Comparison of ENCODE assay signal across 7 cellular contexts in genomic region chr22:39375646-39376045, GRCh38.
"Had no signal": no experiment of that assay in that cellular context is flagged by ENCODE, and none has a peak within 500 bp of the region (broad histone marks: within the 10 kb centered on the region; RNA-seq: fewer than 3 reads in every experiment).

No MANE protein-coding gene starts in this region.

- H3K4me2 ChIP-seq: GM23338 had no signal

- H3K27ac Mint-ChIP-seq: GM23338, IgD-negative memory B cell had no signal

- ATAC-seq: GM23338, HepG2 had no signal

- H3K27ac ChIP-seq: HL-60 had no signal

- H3K27me3 Mint-ChIP-seq: IgD-negative memory B cell had no signal

- H3K36me3 Mint-ChIP-seq: IgD-negative memory B cell had no signal

- H3K4me3 ChIP-seq: GM23338 had no signal

- H3K4me3 Mint-ChIP-seq: GM23338, H9, IgD-negative memory B cell had no signal

- H3K9me3 Mint-ChIP-seq: IgD-negative memory B cell had no signal

- H3K4me1 Mint-ChIP-seq: IgD-negative memory B cell had no signal

- H2AFZ ChIP-seq: GM23338 had no signal

- DNase-seq: H9, HCEC 1CT, KBM-7 had no signal
